17 cellular contexts compared by ENCODE assay signal in genomic region chr17:36597866-36598777, GRCh38.
"Had no signal": no experiment of that assay in that cellular context is flagged by ENCODE, and none has a peak within 500 bp of the region (broad histone marks: within the 10 kb centered on the region; RNA-seq: fewer than 3 reads in every experiment).

No MANE protein-coding gene starts in this region.

- H3K4me3 ChIP-seq: thoracic aorta had no signal

- H3K4me3 Mint-ChIP-seq: activated naive CD8-positive, alpha-beta T cell; activated T-helper 1 cell treated with anti-CD3 and anti-CD28 coated beads, Interleukin-12 subunit alpha, Interleukin-12 subunit beta, Interleukin-2, Interleukin-4 antibody, amounts not matched to agents 30 ng/mL and 10 ng/mL and 1 ng/mL, durations not matched to agents 14 hours and 24 hours and 36 hours; effector memory CD8-positive, alpha-beta T cell; nephron progenitor cell; stimulated activated naive B cell treated with anti-CD40 and anti-IgM and Interleukin-4, amounts not matched to agents 10 μg/mL and 1 μg/mL and 100 μg/mL, for 72 hours had no signal

- H3K9me3 ChIP-seq: thoracic aorta had no signal

- H3K9me3 Mint-ChIP-seq: activated T-helper 1 cell treated with anti-CD3 and anti-CD28 coated beads, Interleukin-12 subunit alpha, Interleukin-12 subunit beta, Interleukin-2, Interleukin-4 antibody, amounts not matched to agents 30 ng/mL and 10 ng/mL and 1 ng/mL, durations not matched to agents 14 hours and 24 hours and 36 hours; effector memory CD8-positive, alpha-beta T cell; nephron progenitor cell; stimulated activated naive B cell treated with anti-CD40 and anti-IgM and Interleukin-4, amounts not matched to agents 10 μg/mL and 1 μg/mL and 100 μg/mL, for 72 hours; T-cell had no signal

- H3K27me3 Mint-ChIP-seq: activated naive CD8-positive, alpha-beta T cell; effector memory CD8-positive, alpha-beta T cell; T-cell had no signal

- FAIRE-seq: bronchial epithelial cell, islet of Langerhans had no signal

- H3K36me3 Mint-ChIP-seq: T-cell had no signal

- ATAC-seq: effector memory CD8-positive, alpha-beta T cell; left cardiac atrium; stimulated activated naive B cell treated with anti-CD40 and anti-IgM and Interleukin-4, amounts not matched to agents 10 μg/mL and 1 μg/mL and 100 μg/mL, for 72 hours; T-cell had no signal

- DNase-seq: activated CD4-positive, alpha-beta T cell treated with anti-CD3 and anti-CD28 coated beads, Interleukin-2, amount 50 U/mL, for 1 hour; dermis blood vessel endothelial cell; effector memory CD8-positive, alpha-beta T cell; foreskin fibroblast; left cardiac atrium; mesendoderm; nephron progenitor cell; occipital lobe; retina; stimulated activated naive B cell treated with anti-CD40 and anti-IgM and Interleukin-4, amounts not matched to agents 10 μg/mL and 1 μg/mL and 100 μg/mL, for 72 hours; T-cell; T1000 had no signal

- H3K27ac Mint-ChIP-seq: activated naive CD8-positive, alpha-beta T cell; activated T-helper 1 cell treated with anti-CD3 and anti-CD28 coated beads, Interleukin-12 subunit alpha, Interleukin-12 subunit beta, Interleukin-2, Interleukin-4 antibody, amounts not matched to agents 30 ng/mL and 10 ng/mL and 1 ng/mL, durations not matched to agents 14 hours and 24 hours and 36 hours; effector memory CD8-positive, alpha-beta T cell; nephron progenitor cell; stimulated activated naive B cell treated with anti-CD40 and anti-IgM and Interleukin-4, amounts not matched to agents 10 μg/mL and 1 μg/mL and 100 μg/mL, for 72 hours; T-cell had no signal

- H3K36me3 ChIP-seq: thoracic aorta had no signal

- H3K27ac ChIP-seq: thoracic aorta had no signal
